In the genomic region with DNA sequence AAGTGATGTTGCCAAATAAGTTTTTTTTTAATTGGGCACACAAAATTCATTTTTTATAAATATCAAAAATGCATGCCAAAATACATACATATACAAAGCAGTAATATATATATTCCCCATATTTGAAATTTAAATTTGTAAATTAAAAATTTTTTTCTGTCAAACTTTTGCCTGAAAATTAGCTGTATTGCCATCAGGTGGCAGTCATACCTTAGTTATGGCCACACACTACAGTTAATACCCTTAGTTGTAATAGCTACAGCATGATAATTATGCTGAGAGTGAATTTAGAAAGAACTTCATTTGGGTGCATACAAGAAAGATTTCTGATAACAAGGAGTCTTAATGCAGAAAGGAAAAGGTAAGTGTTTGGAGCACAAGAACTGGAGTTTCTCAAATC, we compare ENCODE assay signal across 9 cellular contexts. TPM values are rescaled to one million over a fixed set of nuclear protein-coding genes. Genes with fewer than 3 reads are reported as not detected.
DNase-seq lines count a peak whose midpoint lies in the region; ATAC-seq and TF ChIP-seq lines count a peak whose summit lies in the region.
"Had no signal": no experiment of that assay in that cellular context is flagged by ENCODE, and none has a peak within 500 bp of the region (broad histone marks: within the 10 kb centered on the region; RNA-seq: fewer than 3 reads in every experiment).

No MANE protein-coding gene starts in this region.

- intact Hi-C loops in adrenal gland (cut with DNase I), result no loop called here

- no peak overlapping the region for H3K4me3 ChIP-seq in adrenal gland
- H3K4me3 ChIP-seq: BLaER1 had no signal

- no peak overlapping the region for H3K27ac ChIP-seq in adrenal gland
- H3K27ac ChIP-seq: BLaER1 had no signal

- ATAC-seq in HG02885 (IDR thresholded peaks at IDR 0.05; ENCODE audit: poor library complexity, unreplicated experiment) (peak; percentile 52), GM21723 (IDR thresholded peaks at IDR 0.05; ENCODE audit: unreplicated experiment) (no peak)

- no peaks in the 10 kb centered on the region for H3K36me3 ChIP-seq in adrenal gland (replicated peaks in 1 of 2)
- H3K36me3 ChIP-seq: BLaER1 had no signal

- no peaks in the 10 kb centered on the region for H3K9me3 ChIP-seq in adrenal gland (replicated peaks in 1 of 3)
- H3K9me3 ChIP-seq: BLaER1 had no signal

- DNase-seq in NCI-H1105 treated with DMSO at 0.1 percent for 48 hours (lab: John Stamatoyannopoulos, UW), result peak; percentile 32
- DNase-seq in NCI-H1105 (lab: John Stamatoyannopoulos, UW), result no peak
- no peak for DNase-seq in adrenal gland
- DNase-seq in lung microvascular endothelial cell (ENCODE audit: low read depth in 2 of 2), result peak; percentile 23 to 57
- no peak for DNase-seq in activated T-cell treated with anti-CD3 and anti-CD28 coated beads, Interleukin-2, amount 50 U/mL, for 48 hours
- no peak for DNase-seq in epidermal melanocyte (ENCODE audit: insufficient read length, low spot score)

- no peaks in the 10 kb centered on the region for H3K27me3 ChIP-seq in adrenal gland
- H3K27me3 ChIP-seq: BLaER1 had no signal

- TF ChIP-seq CTCF in adrenal gland (IDR thresholded peaks at IDR 0.05), result peak in 5 of 6 experiments; percentile 14 to 36 (median 29)

- H3K4me1 ChIP-seq in adrenal gland (replicated peaks in 1 of 2), result no peaks in the 10 kb centered on the region
- H3K4me1 ChIP-seq: BLaER1 had no signal

- no peak for TF ChIP-seq POLR2A in adrenal gland (IDR thresholded peaks at IDR 0.05)

RNA-seq across cellular contexts. Expression of gene SDHAF4, which starts 46.2 kb away (rescaled TPM):
- 10 to 100 TPM in 6 of 8 donors, 1 to 10 TPM in 2; 4.2 to 22.6 (median 15.5) TPM for total RNA-seq in adrenal gland
- polyA plus RNA-seq in adrenal gland, result 10 to 100 TPM; 17.4 to 25.2 (median 22.5) TPM
- 3.9 and 4.6 TPM in 2 replicates for total RNA-seq in lung microvascular endothelial cell

Comparison
In these comparisons a context has a peak if more than half of its experiments do, and no peak if none do; other contexts are left out.
1. DNase-seq: peak in NCI-H1105 treated with DMSO at 0.1 percent for 48 hours (single experiment) and lung microvascular endothelial cell (2 of 2); none in NCI-H1105 (single experiment), adrenal gland (0 of 7), activated T-cell treated with anti-CD3 and anti-CD28 coated beads, Interleukin-2, amount 50 U/mL, for 48 hours (0 of 2) and epidermal melanocyte (single experiment).